Comparison of ENCODE assay signal across 15 cellular contexts in genomic region chr10:23156447-23157150, GRCh38.
DNase-seq lines count a peak whose midpoint lies in the region; ATAC-seq and TF ChIP-seq lines count a peak whose summit lies in the region.
"Had no signal": no experiment of that assay in that cellular context is flagged by ENCODE, and none has a peak within 500 bp of the region (broad histone marks: within the 10 kb centered on the region; RNA-seq: fewer than 3 reads in every experiment).

No MANE protein-coding gene starts in this region.

- peaks cover 14% of the 10 kb centered on the region for H3K27me3 Mint-ChIP-seq in memory B cell

- peaks cover 15% of the 10 kb centered on the region for H3K4me1 Mint-ChIP-seq in memory B cell
- H3K4me1 Mint-ChIP-seq: CD8-positive, alpha-beta memory T cell had no signal

- H3K9me3 ChIP-seq in DOHH2 (ENCODE audit: control insufficient read depth, insufficient read depth, low read length) (no peaks in the 10 kb centered on the region), SK-N-MC (ENCODE audit: low read depth, low read length) (no peaks in the 10 kb centered on the region)
- H3K9me3 ChIP-seq: Caco-2, HAP-1 had no signal

- TF ChIP-seq CTCF in DOHH2 (IDR thresholded peaks at IDR 0.05; ENCODE audit: low read depth, low read length, poor library complexity, severe bottlenecking) = no peak

- H3K4me2 ChIP-seq in DOHH2 (ENCODE audit: low read length) = peak overlapping the region; percentile 59; the same call in 1 of the 2 replicates

- no peak overlapping the region for H3K27ac Mint-ChIP-seq in memory B cell
- H3K27ac Mint-ChIP-seq: CD8-positive, alpha-beta memory T cell; HFFc6 had no signal

- H3K4me3 Mint-ChIP-seq in memory B cell = peak overlapping the region; percentile 37
- H3K4me3 Mint-ChIP-seq: HFFc6 had no signal

- no peaks in the 10 kb centered on the region for H3K36me3 ChIP-seq in DOHH2 (ENCODE audit: control insufficient read depth, low read length)
- H3K36me3 ChIP-seq in SK-N-MC (ENCODE audit: insufficient read depth, low read length) = no peaks in the 10 kb centered on the region
- H3K36me3 ChIP-seq: HAP-1 had no signal

- H4K20me1 ChIP-seq in DOHH2 (ENCODE audit: control insufficient read depth, insufficient read depth, low read depth, low read length) = no peaks in the 10 kb centered on the region

- no peaks in the 10 kb centered on the region for H3K9me2 ChIP-seq in DOHH2 (replicated peaks; ENCODE audit: control insufficient read depth, low read length)

- H3K27ac ChIP-seq in DOHH2 (ENCODE audit: low read depth, low read length) = no peak overlapping the region
- H3K27ac ChIP-seq in SK-N-MC = peak overlapping the region; percentile 87
- H3K27ac ChIP-seq: 22Rv1, HL-60 had no signal

- H3K4me3 ChIP-seq in DOHH2 (ENCODE audit: low read length) (no peak overlapping the region), SK-N-MC (peak overlapping the region; percentile 54)
- H3K4me3 ChIP-seq: GM12878, HAP-1 had no signal

- H3K79me2 ChIP-seq in DOHH2 (ENCODE audit: control insufficient read depth, low read length) = no peaks in the 10 kb centered on the region

- no peak for ATAC-seq in memory B cell (ENCODE audit: low read depth)

- DNase-seq in NCI-H2171 treated with DMSO at 0.1 percent for 48 hours (lab: John Stamatoyannopoulos, UW) (peak; percentile 2), NCI-H2171 (lab: John Stamatoyannopoulos, UW) (no peak), SK-N-MC (ENCODE audit: low read depth, low spot score) (no peak), memory B cell (ENCODE audit: low spot score in 2 of 2) (no peak), UCSD-AML1 (lab: John Stamatoyannopoulos, UW; ENCODE audit: unreplicated experiment) (no peak)
- no peak for DNase-seq in effector CD8-positive, alpha-beta T cell (lab: John Stamatoyannopoulos, UW)
- DNase-seq in activated CD4-positive, alpha-beta T cell treated with anti-CD3 and anti-CD28 coated beads, Interleukin-2, amount 50 U/mL, for 48 hours = no peak
- DNase-seq: Caco-2; CD8-positive, alpha-beta memory T cell; HFFc6 had no signal

- peaks cover 6% of the 10 kb centered on the region for H3K27me3 ChIP-seq in DOHH2 (ENCODE audit: control insufficient read depth, low read length)

- H3F3A ChIP-seq in DOHH2 (ENCODE audit: control insufficient read depth, insufficient read depth) = no peaks in the 10 kb centered on the region

- no peak overlapping the region for H3K9ac ChIP-seq in SK-N-MC (ENCODE audit: insufficient read length)

- no peaks in the 10 kb centered on the region for H3K9me3 Mint-ChIP-seq in memory B cell
- H3K9me3 Mint-ChIP-seq: HFFc6 had no signal

- H3K36me3 Mint-ChIP-seq in memory B cell = no peaks in the 10 kb centered on the region
- H3K36me3 Mint-ChIP-seq: CD8-positive, alpha-beta memory T cell had no signal

- peaks cover 19% of the 10 kb centered on the region for H3K4me1 ChIP-seq in DOHH2 (ENCODE audit: control insufficient read depth, low read length)
